In genomic region chr7:99214317-99214716, GRCh38 we compare ENCODE assay signal across 9 cellular contexts. TPM values are rescaled to one million over a fixed set of nuclear protein-coding genes. Genes with fewer than 3 reads are reported as not detected.
"Had no signal": no experiment of that assay in that cellular context is flagged by ENCODE, and none has a peak within 500 bp of the region (broad histone marks: within the 10 kb centered on the region; RNA-seq: fewer than 3 reads in every experiment).

No MANE protein-coding gene starts in this region.

RNA-seq across cellular contexts. Expression of gene KPNA7, which starts 6.4 kb away (rescaled TPM):
- total RNA-seq: OCI-LY7, Right ventricle myocardium inferior, Right ventricle myocardium superior, RPMI7951, SJCRH30, SJSA1, SK-MEL-5 had no signal
- polyA plus RNA-seq: SK-N-SH had no signal

RNA-seq across cellular contexts. Expression of gene MYH16, which starts 58.3 kb away (rescaled TPM):
- total RNA-seq: OCI-LY7, Peyer's patch, Right ventricle myocardium inferior, Right ventricle myocardium superior, SJSA1, SK-MEL-5 had no signal
